19 cellular contexts compared by ENCODE assay signal in the genomic region with DNA sequence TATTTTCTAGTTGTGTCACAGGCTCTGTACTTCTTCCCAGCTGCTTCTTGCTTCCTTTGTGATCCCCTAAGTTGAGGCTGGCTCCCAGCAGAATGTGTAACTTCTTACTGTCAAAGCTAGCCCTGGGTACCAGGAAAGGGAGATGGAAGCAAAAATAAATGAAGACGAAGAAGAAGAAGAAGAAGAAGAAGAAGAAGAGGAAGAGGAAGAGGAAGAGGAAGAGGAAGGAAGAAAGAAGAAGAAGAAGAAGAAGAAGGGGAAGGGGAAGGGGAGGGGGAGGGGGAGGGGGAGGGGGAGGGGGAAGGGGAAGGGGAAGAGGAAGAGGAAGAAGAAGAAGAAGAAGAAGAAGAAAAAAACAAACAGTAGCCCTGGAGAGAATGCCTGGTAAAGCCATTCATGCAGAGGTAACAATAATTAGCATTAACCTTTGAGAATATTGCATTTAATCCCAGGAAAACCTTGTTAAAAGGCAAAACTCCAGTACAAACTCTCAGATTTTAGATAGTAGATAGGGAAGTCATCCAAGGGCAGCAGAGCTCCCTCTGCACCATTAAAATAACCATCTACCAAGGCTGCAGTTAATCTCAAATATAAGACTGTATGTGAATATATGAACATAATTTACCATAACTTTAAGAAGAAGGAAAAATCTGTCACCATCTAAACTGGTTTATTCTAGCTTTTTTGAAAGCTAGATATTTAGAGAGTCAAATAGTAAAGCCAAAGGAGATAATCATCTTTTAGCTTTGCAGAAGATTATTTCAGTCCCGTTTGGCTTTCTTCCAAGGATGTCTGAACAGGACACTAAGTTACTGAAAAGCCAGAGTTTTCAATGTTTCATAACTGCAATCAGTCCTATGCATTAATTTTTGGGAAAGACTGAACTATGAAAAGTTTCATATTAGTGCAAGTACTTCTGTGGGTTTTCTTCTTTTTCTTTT. TPM values are rescaled to one million over a fixed set of nuclear protein-coding genes. Genes with fewer than 3 reads are reported as not detected.
A peak's percentile ranks its signal among the peaks of the same experiment; 100 is the strongest.
DNase-seq lines count a peak whose midpoint lies in the region; ATAC-seq and TF ChIP-seq lines count a peak whose summit lies in the region.
"Had no signal": no experiment of that assay in that cellular context is flagged by ENCODE, and none has a peak within 500 bp of the region (broad histone marks: within the 10 kb centered on the region; RNA-seq: fewer than 3 reads in every experiment).

No MANE protein-coding gene starts in this region.

- no peaks in the 10 kb centered on the region for H3K4me1 Mint-ChIP-seq in T-helper 17 cell

- no peaks in the 10 kb centered on the region for H3K79me2 ChIP-seq in GM23248 (ENCODE audit: insufficient read depth)

- H3K9me3 ChIP-seq in GM23248 (ENCODE audit: low read depth) (no peaks in the 10 kb centered on the region), adipocyte (ENCODE audit: control insufficient read depth, low read length) (no peaks in the 10 kb centered on the region), T-helper 17 cell (ENCODE audit: control insufficient read depth, low read length, poor library complexity, severe bottlenecking) (no peaks in the 10 kb centered on the region)
- H3K9me3 ChIP-seq: Caco-2 had no signal

- H2AFZ ChIP-seq in GM23248: no peak overlapping the region

- DNase-seq in COLO829 (ENCODE audit: low spot score) (peak; percentile 4), GM23248 (peak; percentile 29), adipocyte (ENCODE audit: low read depth) (peak; percentile 6), fibroblast of villous mesenchyme (ENCODE audit: low read depth) (peak; percentile 28), NCI-H2196 treated with DMSO at 0.1 percent for 48 hours (lab: John Stamatoyannopoulos, UW; ENCODE audit: unreplicated experiment) (no peak), T-helper 17 cell (no peak)
- DNase-seq in activated T-cell treated with anti-CD3 and anti-CD28 coated beads, Interleukin-2, amount 50 U/mL, for 48 hours: no peak
- DNase-seq: ACHN, Caco-2, DMS79, HCEC 1CT, Karpas-422, MM.1S, NCI-H1092 treated with DMSO at 0.1 percent for 48 hours, NCI-H1694 treated with DMSO at 0.1 percent for 48 hours, T-helper 2 cell had no signal

- ATAC-seq in HG02678 (IDR thresholded peaks at IDR 0.05; ENCODE audit: unreplicated experiment) (no peak), T-helper 17 cell (no peak)
- ATAC-seq: Panc1, Right ventricle myocardium inferior had no signal

- H3K4me3 ChIP-seq in GM23248 (no peak overlapping the region), adipocyte (ENCODE audit: low read length) (no peak overlapping the region), fibroblast of villous mesenchyme (ENCODE audit: low read depth, low read length) (no peak overlapping the region)

- no peaks in the 10 kb centered on the region for H3K4me1 ChIP-seq in GM23248 (ENCODE audit: insufficient read depth)
- H3K4me1 ChIP-seq in adipocyte (ENCODE audit: control insufficient read depth, insufficient read depth, low read length): no peaks in the 10 kb centered on the region
- H3K4me1 ChIP-seq: Caco-2 had no signal

- 16 to 24% methylated on average over 2 of the region's 2 CpGs for WGBS in GM23248 (ENCODE audit: low coverage in 1 of 2, low lambda C conversion rate in 2 of 2, missing lambda C conversion rate in 2 of 2), 2 experiments

- no peaks in the 10 kb centered on the region for H3K36me3 ChIP-seq in GM23248 (ENCODE audit: low read depth)
- H3K36me3 ChIP-seq in adipocyte (ENCODE audit: control insufficient read depth, insufficient read depth, low read length, severe bottlenecking): no peaks in the 10 kb centered on the region

- H3K4me2 ChIP-seq in GM23248 (ENCODE audit: unreplicated experiment): no peak overlapping the region

- no peak overlapping the region for H3K9ac ChIP-seq in GM23248
- no peak overlapping the region for H3K9ac ChIP-seq in adipocyte (ENCODE audit: low read length)

- H3K27ac ChIP-seq in GM23248: no peak overlapping the region

- H3F3A ChIP-seq in GM23248 (ENCODE audit: insufficient read depth): no peaks in the 10 kb centered on the region

- TF ChIP-seq CTCF in fibroblast of villous mesenchyme (IDR thresholded peaks at IDR 0.05; ENCODE audit: insufficient read depth, low read depth, low read length): no peak

- H3K4me3 Mint-ChIP-seq in T-helper 17 cell: no peak overlapping the region

- in situ Hi-C loops in GM23248 (cut with MboI): no loop called here

- no peaks in the 10 kb centered on the region for H3K27me3 ChIP-seq in GM23248 (replicated peaks; ENCODE audit: insufficient read depth)
- H3K27me3 ChIP-seq in adipocyte (replicated peaks; ENCODE audit: control insufficient read depth, insufficient read depth, low read length): no peaks in the 10 kb centered on the region

- no peak overlapping the region for H3K27ac Mint-ChIP-seq in T-helper 17 cell

- no peaks in the 10 kb centered on the region for H4K20me1 ChIP-seq in GM23248 (ENCODE audit: insufficient read depth)

- H3K9me2 ChIP-seq in GM23248 (ENCODE audit: insufficient read depth): no peaks in the 10 kb centered on the region

- H3K36me3 Mint-ChIP-seq in T-helper 17 cell (ENCODE audit: low read depth): no peaks in the 10 kb centered on the region

- peaks cover 10% of the 10 kb centered on the region for H3K27me3 Mint-ChIP-seq in T-helper 17 cell

RNA-seq across cellular contexts. Expression of a gene that starts 44.3 kb away (rescaled TPM):
- 25.8 and 33.1 TPM in 2 replicates for total RNA-seq in GM23248 (2014; rRNA removed; shearing (Covaris generic))
- 14.2 and 15.7 TPM in 2 replicates for polyA plus RNA-seq in GM23248 (2016; fragmentation: Nextera tagmentation; extraction: Ambion mirVana)
- 46.1 and 48.8 TPM in 2 replicates for total RNA-seq in fibroblast of villous mesenchyme
- total RNA-seq in T-helper 17 cell: 100 to 1,000 TPM in 1 of 2 donors, 10 to 100 TPM in 1; 95.7 to 106 TPM

Comparison
In these comparisons a context has a peak if more than half of its experiments do, and no peak if none do; other contexts are left out.
1. DNase-seq: peak in COLO829 (single experiment), GM23248 (single experiment), adipocyte (single experiment) and fibroblast of villous mesenchyme (single experiment); none in NCI-H2196 treated with DMSO at 0.1 percent for 48 hours (single experiment), T-helper 17 cell (0 of 3) and activated T-cell treated with anti-CD3 and anti-CD28 coated beads, Interleukin-2, amount 50 U/mL, for 48 hours (0 of 2).